Comparison of ENCODE assay signal across 8 cellular contexts in genomic region chr11:66891849-66892660, GRCh38. TPM values are rescaled to one million over a fixed set of nuclear protein-coding genes. Genes with fewer than 3 reads are reported as not detected.
DNase-seq lines count a peak whose midpoint lies in the region; ATAC-seq and TF ChIP-seq lines count a peak whose summit lies in the region.

No MANE protein-coding gene starts in this region.

- intact Hi-C loops in upper lobe of right lung (cut with DNase I) = no loop called here

- no peaks in the 10 kb centered on the region for H3K9me3 Mint-ChIP-seq in activated naive CD8-positive, alpha-beta T cell treated with anti-CD3 and anti-CD28 coated beads, Interleukin-2, amount 50 U/mL, for 24 hours

- WGBS in liver = 75% methylated on average over 14 of the region's 14 CpGs

- H3K9ac ChIP-seq in NT2/D1 (ENCODE audit: insufficient read length, low read depth) (no peak overlapping the region), liver (ENCODE audit: low read depth in 1 of 2, low read length in 2 of 2) (no peak overlapping the region)

- peaks cover 12% of the 10 kb centered on the region for H3K4me1 Mint-ChIP-seq in activated naive CD8-positive, alpha-beta T cell treated with anti-CD3 and anti-CD28 coated beads, Interleukin-2, amount 50 U/mL, for 24 hours

- peaks cover 2% of the 10 kb centered on the region for H3K36me3 Mint-ChIP-seq in activated naive CD8-positive, alpha-beta T cell treated with anti-CD3 and anti-CD28 coated beads, Interleukin-2, amount 50 U/mL, for 24 hours (ENCODE audit: low read depth)

- H3K9me3 ChIP-seq in NT2/D1 (ENCODE audit: insufficient read depth, low read length) = no peaks in the 10 kb centered on the region
- H3K9me3 ChIP-seq in liver (ENCODE audit: control insufficient read depth in 4 of 4, low read length in 3 of 4) = no peaks in the 10 kb centered on the region
- H3K9me3 ChIP-seq in upper lobe of right lung = no peaks in the 10 kb centered on the region

- H3K4me1 ChIP-seq in NT2/D1 (ENCODE audit: insufficient read depth, insufficient read length) (peaks cover 7% of the 10 kb centered on the region), liver (ENCODE audit: control insufficient read depth in 4 of 4, insufficient read depth in 4 of 4, low read length in 3 of 4) (peaks cover 0 to 9% (median 4%) of the 10 kb centered on the region in 4 donors), upper lobe of right lung (no peaks in the 10 kb centered on the region)

- DNase-seq in activated naive CD4-positive, alpha-beta T cell treated with Interleukin-2 at 50 U/mL for 16 hours = peak; percentile 64
- no peak for DNase-seq in activated naive CD4-positive, alpha-beta T cell (lab: John Stamatoyannopoulos, UW)
- peak; percentile 50 for DNase-seq in NT2/D1 (ENCODE audit: low read depth, low spot score)
- DNase-seq in activated naive CD8-positive, alpha-beta T cell treated with anti-CD3 and anti-CD28 coated beads, Interleukin-2, amount 50 U/mL, for 24 hours = peak; percentile 57
- no peak for DNase-seq in upper lobe of right lung
- no peak for DNase-seq in NCI-H774 (lab: John Stamatoyannopoulos, UW)

- H3K4me3 ChIP-seq in NT2/D1 (ENCODE audit: insufficient read length, low read depth) = no peak overlapping the region
- no peak overlapping the region for H3K4me3 ChIP-seq in liver (ENCODE audit: low read depth in 1 of 3, low read length in 3 of 3)
- no peak overlapping the region for H3K4me3 ChIP-seq in upper lobe of right lung

- H3K4me3 Mint-ChIP-seq in activated naive CD8-positive, alpha-beta T cell treated with anti-CD3 and anti-CD28 coated beads, Interleukin-2, amount 50 U/mL, for 24 hours = no peak overlapping the region

- H3K27me3 ChIP-seq in NT2/D1 (ENCODE audit: insufficient read depth, insufficient read length) (no peaks in the 10 kb centered on the region), liver (ENCODE audit: control insufficient read depth in 4 of 4, insufficient read depth in 4 of 4, low read length in 3 of 4) (no peaks in the 10 kb centered on the region), upper lobe of right lung (no peaks in the 10 kb centered on the region)

- no peak for TF ChIP-seq CTCF in liver (IDR thresholded peaks at IDR 0.05; ENCODE audit: low read depth, low read length, missing input control)
- TF ChIP-seq CTCF in upper lobe of right lung (IDR thresholded peaks at IDR 0.05) = no peak

- TF ChIP-seq RAD21 in liver (IDR thresholded peaks at IDR 0.05) = peak; percentile 16 to 30

- H3K36me3 ChIP-seq in NT2/D1 (ENCODE audit: insufficient read depth, insufficient read length, low read length) (no peaks in the 10 kb centered on the region), liver (ENCODE audit: control insufficient read depth in 4 of 4, insufficient read depth in 3 of 4, low read depth in 1 of 4, low read length in 3 of 4) (no peaks in the 10 kb centered on the region), upper lobe of right lung (no peaks in the 10 kb centered on the region)

- H3K27ac ChIP-seq in liver (ENCODE audit: low read depth in 1 of 2, low read length in 2 of 2) = peak overlapping the region in 1 of 2 donors; percentile 48
- no peak overlapping the region for H3K27ac ChIP-seq in upper lobe of right lung

- H3K27ac Mint-ChIP-seq in activated naive CD8-positive, alpha-beta T cell treated with anti-CD3 and anti-CD28 coated beads, Interleukin-2, amount 50 U/mL, for 24 hours = peak overlapping the region; percentile 41

- peaks cover 2% of the 10 kb centered on the region for H3K27me3 Mint-ChIP-seq in activated naive CD8-positive, alpha-beta T cell treated with anti-CD3 and anti-CD28 coated beads, Interleukin-2, amount 50 U/mL, for 24 hours

- ATAC-seq in HG02884 (IDR thresholded peaks at IDR 0.05; ENCODE audit: unreplicated experiment) = peak; percentile 82
- ATAC-seq in activated naive CD8-positive, alpha-beta T cell treated with anti-CD3 and anti-CD28 coated beads, Interleukin-2, amount 50 U/mL, for 24 hours = peak; percentile 97
- peak; percentile 32 for ATAC-seq in upper lobe of right lung

TF ChIP-seq in liver, 16 proteins besides CTCF, POLR2A, EP300 and RAD21:
- TF ChIP-seq YY1 (IDR thresholded peaks at IDR 0.05) (peak; percentile 12), FOXA1 (IDR thresholded peaks at IDR 0.05) (no peak), ATF3 (IDR thresholded peaks at IDR 0.05) (peak; percentile 27), RXRA (IDR thresholded peaks at IDR 0.05) (peak; percentile 37 to 72), HNF4A (conservative IDR thresholded peaks at IDR 0.05) (peak; percentile 60 to 84), JUND (IDR thresholded peaks at IDR 0.05) (peak; percentile 67 to 93), HNF4G (IDR thresholded peaks at IDR 0.05) (no peak), MAX (IDR thresholded peaks at IDR 0.05) (peak; percentile 51), EGR1 (IDR thresholded peaks at IDR 0.05; ENCODE audit: low read depth in 2 of 2) (no peak), FOXA2 (IDR thresholded peaks at IDR 0.05) (peak; percentile 24)

RNA-seq across cellular contexts. Expression of gene LRFN4, which starts 35.2 kb away (rescaled TPM):
- total RNA-seq in liver = 1 to 10 TPM in 1 of 2 donors, under 1 TPM in 1; 0.75 to 3.4 TPM
- polyA plus RNA-seq in liver = 1 to 10 TPM in 1 of 2 donors, not detected in 1; 1.5 TPM
- 14.0 TPM for total RNA-seq in upper lobe of right lung

RNA-seq across cellular contexts. Expression of gene RCE1, which starts 48.8 kb away (rescaled TPM):
- total RNA-seq in liver (1 to 10 TPM; 3.0 to 7.7 TPM), upper lobe of right lung (18.4 TPM)
- 1 to 10 TPM; 2.9 to 3.4 TPM for polyA plus RNA-seq in liver

Comparison
In these comparisons a context has a peak if more than half of its experiments do, and no peak if none do; other contexts are left out.
1. DNase-seq: peak in activated naive CD4-positive, alpha-beta T cell treated with Interleukin-2 at 50 U/mL for 16 hours (single experiment), NT2/D1 (single experiment) and activated naive CD8-positive, alpha-beta T cell treated with anti-CD3 and anti-CD28 coated beads, Interleukin-2, amount 50 U/mL, for 24 hours (single experiment); none in activated naive CD4-positive, alpha-beta T cell (0 of 4), upper lobe of right lung (single experiment) and NCI-H774 (single experiment).
2. ATAC-seq: peak in every context shown above with its lines; median percentile 97 in activated naive CD8-positive, alpha-beta T cell treated with anti-CD3 and anti-CD28 coated beads, Interleukin-2, amount 50 U/mL, for 24 hours; 82 in HG02884; 32 in upper lobe of right lung.